In the genomic region with DNA sequence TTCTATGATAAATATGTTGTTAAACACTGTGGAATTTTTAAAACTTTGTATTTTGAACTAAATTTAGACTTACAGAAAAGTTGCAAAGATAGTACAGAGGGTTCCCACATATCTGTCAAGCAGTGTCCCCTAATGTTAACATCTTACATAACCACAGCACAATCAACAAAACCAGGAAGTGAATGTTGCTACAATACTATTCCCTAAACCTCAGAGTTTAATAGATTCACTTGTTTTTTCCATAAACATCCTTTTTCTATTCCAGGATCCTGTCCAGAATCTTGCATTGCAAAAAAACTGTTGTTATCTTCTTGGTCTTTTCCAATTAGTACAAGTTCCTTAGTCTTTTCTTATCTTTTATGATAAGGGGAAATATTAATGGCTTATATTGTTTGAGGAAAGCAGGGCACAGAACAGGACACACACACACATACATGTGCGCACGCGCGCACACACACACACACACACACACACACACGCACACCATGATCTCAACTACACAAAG, we compare ENCODE assay signal across 22 cellular contexts.
DNase-seq lines count a peak whose midpoint lies in the region; ATAC-seq and TF ChIP-seq lines count a peak whose summit lies in the region.
"Had no signal": no experiment of that assay in that cellular context is flagged by ENCODE, and none has a peak within 500 bp of the region (broad histone marks: within the 10 kb centered on the region; RNA-seq: fewer than 3 reads in every experiment).

No MANE protein-coding gene starts in this region.

- H3K27ac ChIP-seq in SK-N-MC (peak overlapping the region; percentile 86), mammary epithelial cell (ENCODE audit: insufficient read depth, low read depth, low read length) (no peak overlapping the region)
- no peak overlapping the region for H3K27ac ChIP-seq in naive thymus-derived CD4-positive, alpha-beta T cell (ENCODE audit: low read depth, low read length)
- H3K27ac ChIP-seq: SJSA1 had no signal

- no peak overlapping the region for H2AFZ ChIP-seq in mammary epithelial cell (ENCODE audit: low read depth, low read length)

- no peaks in the 10 kb centered on the region for H3K36me3 ChIP-seq in SK-N-MC (ENCODE audit: insufficient read depth, low read length)
- H3K36me3 ChIP-seq in naive thymus-derived CD4-positive, alpha-beta T cell (ENCODE audit: control insufficient read depth in 2 of 3, insufficient read depth in 3 of 3, low read length in 3 of 3) = no peaks in the 10 kb centered on the region
- H3K36me3 ChIP-seq in mammary epithelial cell (ENCODE audit: insufficient read depth, low read length) = no peaks in the 10 kb centered on the region
- H3K36me3 ChIP-seq: MG63, SJSA1, stomach, uterus had no signal

- ATAC-seq in naive thymus-derived CD4-positive, alpha-beta T cell = no peak
- ATAC-seq: effector memory CD8-positive, alpha-beta T cell; natural killer cell treated with Interleukin-12 subunit alpha and Interleukin-12 subunit beta and Interleukin-15 and Interleukin-18, amount 100 ng/mL, for 72 hours had no signal

- no peaks in the 10 kb centered on the region for H3K79me2 ChIP-seq in mammary epithelial cell (ENCODE audit: insufficient read depth, low read length)

- CTCF ChIA-PET in naive thymus-derived CD4-positive, alpha-beta T cell (lab: Charles Lee) = no interaction called here
- CTCF ChIA-PET in mammary epithelial cell (lab: Charles Lee; ENCODE audit: low non-redundant PET) = no interaction called here
- CTCF ChIA-PET in activated CD4-positive, alpha-beta memory T cell treated with anti-CD3 and anti-CD28 coated beads, Interleukin-2, amount 10 ng/mL, durations not matched to agents 7 days and 5 days (lab: Charles Lee) = interaction anchor here (0.6 kb wide), 1 partner anchor 67 kb away, joined by 3 read pairs; no protein-coding TSS in a partner anchor

- H3K9me3 ChIP-seq in SK-N-MC (ENCODE audit: low read depth, low read length) = peaks cover 2% of the 10 kb centered on the region; the same call in 1 of the 2 replicates
- H3K9me3 ChIP-seq in naive thymus-derived CD4-positive, alpha-beta T cell (ENCODE audit: control insufficient read depth in 2 of 3, low read length in 3 of 3) = no peaks in the 10 kb centered on the region
- no peaks in the 10 kb centered on the region for H3K9me3 ChIP-seq in mammary epithelial cell (replicated peaks; ENCODE audit: insufficient read depth, low read length)
- H3K9me3 ChIP-seq: MG63, SJSA1, stomach, uterus had no signal

- intact Hi-C loops in CD14-positive monocyte (cut with micrococcal nuclease) = no loop called here
- intact Hi-C loops in naive thymus-derived CD4-positive, alpha-beta T cell (cut with micrococcal nuclease) = no loop called here
- intact Hi-C loops in mammary epithelial cell (cut with micrococcal nuclease) = no loop called here

- no peak overlapping the region for H3K4me2 ChIP-seq in mammary epithelial cell (ENCODE audit: insufficient read depth, low read depth, low read length)

- peaks cover 0 to 8% (median 3%) of the 10 kb centered on the region in 7 donors for H3K9me3 Mint-ChIP-seq in CD14-positive monocyte
- H3K9me3 Mint-ChIP-seq in naive thymus-derived CD4-positive, alpha-beta T cell = peaks cover 0 to 11% (median 3%) of the 10 kb centered on the region in 11 donors
- H3K9me3 Mint-ChIP-seq in activated CD4-positive, alpha-beta memory T cell treated with anti-CD3 and anti-CD28 coated beads, Interleukin-2, amount 10 ng/mL, durations not matched to agents 7 days and 5 days = peaks cover 15% of the 10 kb centered on the region
- H3K9me3 Mint-ChIP-seq: natural killer cell treated with Interleukin-12 subunit alpha and Interleukin-12 subunit beta and Interleukin-15 and Interleukin-18, amount 100 ng/mL, for 72 hours had no signal

- peaks cover 16% of the 10 kb centered on the region for H3K4me1 Mint-ChIP-seq in CD14-positive monocyte
- peaks cover 8 to 37% (median 26%) of the 10 kb centered on the region in 7 donors for H3K4me1 Mint-ChIP-seq in naive thymus-derived CD4-positive, alpha-beta T cell
- H3K4me1 Mint-ChIP-seq in activated CD4-positive, alpha-beta memory T cell treated with anti-CD3 and anti-CD28 coated beads, Interleukin-2, amount 10 ng/mL, durations not matched to agents 7 days and 5 days = peaks cover 2% of the 10 kb centered on the region

- DNase-seq in CD14-positive monocyte (ENCODE audit: low spot score) (no peak), SK-N-MC (ENCODE audit: low read depth, low spot score) (no peak), fibroblast of villous mesenchyme (ENCODE audit: low read depth) (peak; percentile 60), GM10266 (ENCODE audit: extremely low spot score) (no peak), mammary epithelial cell (no peak), epidermal melanocyte (ENCODE audit: insufficient read length, low spot score) (no peak)
- DNase-seq in naive thymus-derived CD4-positive, alpha-beta T cell = no peak
- DNase-seq in activated CD4-positive, alpha-beta memory T cell treated with anti-CD3 and anti-CD28 coated beads, Interleukin-2, amount 10 ng/mL, durations not matched to agents 7 days and 5 days = no peak
- DNase-seq: activated CD4-positive, CD25-positive, alpha-beta regulatory T cell treated with anti-CD3 and anti-CD28 coated beads, Interleukin-2, amount 50 U/mL, for 72 hours; activated effector memory CD4-positive, alpha-beta T cell treated with Interleukin-2 at 50 U/mL for 16 hours; amniotic stem cell; effector memory CD8-positive, alpha-beta T cell; EL; foreskin melanocyte; MG63; NCI-H2081 treated with DMSO at 0.1 percent for 48 hours; NCI-H524 treated with DMSO at 0.1 percent for 48 hours; stomach; T-helper 9 cell; uterus had no signal

- H3K4me3 ChIP-seq in SK-N-MC = no peak overlapping the region
- no peak overlapping the region for H3K4me3 ChIP-seq in fibroblast of villous mesenchyme (ENCODE audit: low read depth, low read length)
- H3K4me3 ChIP-seq in naive thymus-derived CD4-positive, alpha-beta T cell (ENCODE audit: low read length) = no peak overlapping the region
- no peak overlapping the region for H3K4me3 ChIP-seq in mammary epithelial cell (replicated peaks in 1 of 3; ENCODE audit: insufficient read depth in 1 of 3, low read depth in 2 of 3, low read length in 3 of 3)
- H3K4me3 ChIP-seq: MG63, SJSA1, stomach, uterus had no signal

- H3K4me1 ChIP-seq in naive thymus-derived CD4-positive, alpha-beta T cell (ENCODE audit: control insufficient read depth in 2 of 2, insufficient read depth in 2 of 2, low read length in 2 of 2) = no peaks in the 10 kb centered on the region
- H3K4me1 ChIP-seq in mammary epithelial cell (ENCODE audit: insufficient read depth, low read length) = no peaks in the 10 kb centered on the region

- no peaks in the 10 kb centered on the region for H4K20me1 ChIP-seq in mammary epithelial cell (ENCODE audit: insufficient read depth, low read length)

- dilution Hi-C loops in mammary epithelial cell (cut with HindIII; ENCODE audit: low sequenced_read_pairs) = no loop called here

- peak overlapping the region in 6 of 7 donors; percentile 11 to 83 (median 66) for H3K27ac Mint-ChIP-seq in CD14-positive monocyte
- peak overlapping the region in 5 of 9 donors; percentile 17 to 70 (median 53) for H3K27ac Mint-ChIP-seq in naive thymus-derived CD4-positive, alpha-beta T cell
- no peak overlapping the region for H3K27ac Mint-ChIP-seq in activated CD4-positive, alpha-beta memory T cell treated with anti-CD3 and anti-CD28 coated beads, Interleukin-2, amount 10 ng/mL, durations not matched to agents 7 days and 5 days
- H3K27ac Mint-ChIP-seq: natural killer cell treated with Interleukin-12 subunit alpha and Interleukin-12 subunit beta and Interleukin-15 and Interleukin-18, amount 100 ng/mL, for 72 hours had no signal

- no peaks in the 10 kb centered on the region for H3K27me3 ChIP-seq in naive thymus-derived CD4-positive, alpha-beta T cell (ENCODE audit: control insufficient read depth in 2 of 2, insufficient read depth in 2 of 2, low read length in 2 of 2)
- no peaks in the 10 kb centered on the region for H3K27me3 ChIP-seq in mammary epithelial cell (ENCODE audit: insufficient read depth, low read length)
- H3K27me3 ChIP-seq: MG63, SJSA1, stomach, uterus had no signal

- POLR2A ChIA-PET in naive thymus-derived CD4-positive, alpha-beta T cell (lab: Charles Lee) = no interaction called here
- POLR2A ChIA-PET in activated CD4-positive, alpha-beta memory T cell treated with anti-CD3 and anti-CD28 coated beads, Interleukin-2, amount 10 ng/mL, durations not matched to agents 7 days and 5 days (lab: Charles Lee) = no interaction called here

- H3K9ac ChIP-seq in SK-N-MC (ENCODE audit: insufficient read length) (no peak overlapping the region), mammary epithelial cell (ENCODE audit: insufficient read depth, low read length) (no peak overlapping the region)

- in situ Hi-C loops in mammary epithelial cell (cut with MboI; ENCODE audit: low sequenced_read_pairs in 2 of 2) = loop anchor here in 1 of 2 donors (25.0 kb wide), 1 partner anchor 247 kb away; a partner anchor contains a TSS

- 90% methylated on average over 5 of the region's 5 CpGs for WGBS in mammary epithelial cell (ENCODE audit: low coverage, missing lambda C conversion rate)

- H3K4me3 Mint-ChIP-seq in CD14-positive monocyte = no peak overlapping the region
- H3K4me3 Mint-ChIP-seq in naive thymus-derived CD4-positive, alpha-beta T cell = no peak overlapping the region
- no peak overlapping the region for H3K4me3 Mint-ChIP-seq in activated CD4-positive, alpha-beta memory T cell treated with anti-CD3 and anti-CD28 coated beads, Interleukin-2, amount 10 ng/mL, durations not matched to agents 7 days and 5 days
- H3K4me3 Mint-ChIP-seq: effector memory CD8-positive, alpha-beta T cell; natural killer cell treated with Interleukin-12 subunit alpha and Interleukin-12 subunit beta and Interleukin-15 and Interleukin-18, amount 100 ng/mL, for 72 hours had no signal

- BruUV-seq in mammary epithelial cell (replicated peaks; lab: Mats Ljungman, UMichigan) = no TSS peak

- H3K36me3 Mint-ChIP-seq in CD14-positive monocyte = no peaks in the 10 kb centered on the region
- H3K36me3 Mint-ChIP-seq in naive thymus-derived CD4-positive, alpha-beta T cell = peaks cover 3 to 16% (median 6%) of the 10 kb centered on the region in 5 donors
- peaks cover 10% of the 10 kb centered on the region for H3K36me3 Mint-ChIP-seq in activated CD4-positive, alpha-beta memory T cell treated with anti-CD3 and anti-CD28 coated beads, Interleukin-2, amount 10 ng/mL, durations not matched to agents 7 days and 5 days (ENCODE audit: low read depth)

- no peak for TF ChIP-seq CTCF in CD14-positive monocyte (IDR thresholded peaks at IDR 0.05)
- TF ChIP-seq CTCF in fibroblast of villous mesenchyme (IDR thresholded peaks at IDR 0.05; ENCODE audit: insufficient read depth, low read depth, low read length) = no peak
- no peak for TF ChIP-seq CTCF in GM10266 (IDR thresholded peaks at IDR 0.05; ENCODE audit: control insufficient read depth, insufficient read depth, low read depth, missing control alignments)
- no peak for TF ChIP-seq CTCF in mammary epithelial cell (conservative IDR thresholded peaks at IDR 0.05 in 1 of 2, IDR thresholded peaks at IDR 0.05 in 1 of 2; ENCODE audit: extremely low read depth in 1 of 2, insufficient read depth in 1 of 2, low read depth in 1 of 2, low read length in 2 of 2)

- H3K27me3 Mint-ChIP-seq in CD14-positive monocyte (ENCODE audit: low read depth in 3 of 3) = peaks cover 0 to 3% (median 1%) of the 10 kb centered on the region in 3 donors
- H3K27me3 Mint-ChIP-seq in naive thymus-derived CD4-positive, alpha-beta T cell = peaks cover 0 to 8% (median 0%) of the 10 kb centered on the region in 5 donors
- no peaks in the 10 kb centered on the region for H3K27me3 Mint-ChIP-seq in activated CD4-positive, alpha-beta memory T cell treated with anti-CD3 and anti-CD28 coated beads, Interleukin-2, amount 10 ng/mL, durations not matched to agents 7 days and 5 days
- H3K27me3 Mint-ChIP-seq: effector memory CD8-positive, alpha-beta T cell; natural killer cell treated with Interleukin-12 subunit alpha and Interleukin-12 subunit beta and Interleukin-15 and Interleukin-18, amount 100 ng/mL, for 72 hours had no signal
